Comparison of ENCODE assay signal across 8 cellular contexts in the genomic region with DNA sequence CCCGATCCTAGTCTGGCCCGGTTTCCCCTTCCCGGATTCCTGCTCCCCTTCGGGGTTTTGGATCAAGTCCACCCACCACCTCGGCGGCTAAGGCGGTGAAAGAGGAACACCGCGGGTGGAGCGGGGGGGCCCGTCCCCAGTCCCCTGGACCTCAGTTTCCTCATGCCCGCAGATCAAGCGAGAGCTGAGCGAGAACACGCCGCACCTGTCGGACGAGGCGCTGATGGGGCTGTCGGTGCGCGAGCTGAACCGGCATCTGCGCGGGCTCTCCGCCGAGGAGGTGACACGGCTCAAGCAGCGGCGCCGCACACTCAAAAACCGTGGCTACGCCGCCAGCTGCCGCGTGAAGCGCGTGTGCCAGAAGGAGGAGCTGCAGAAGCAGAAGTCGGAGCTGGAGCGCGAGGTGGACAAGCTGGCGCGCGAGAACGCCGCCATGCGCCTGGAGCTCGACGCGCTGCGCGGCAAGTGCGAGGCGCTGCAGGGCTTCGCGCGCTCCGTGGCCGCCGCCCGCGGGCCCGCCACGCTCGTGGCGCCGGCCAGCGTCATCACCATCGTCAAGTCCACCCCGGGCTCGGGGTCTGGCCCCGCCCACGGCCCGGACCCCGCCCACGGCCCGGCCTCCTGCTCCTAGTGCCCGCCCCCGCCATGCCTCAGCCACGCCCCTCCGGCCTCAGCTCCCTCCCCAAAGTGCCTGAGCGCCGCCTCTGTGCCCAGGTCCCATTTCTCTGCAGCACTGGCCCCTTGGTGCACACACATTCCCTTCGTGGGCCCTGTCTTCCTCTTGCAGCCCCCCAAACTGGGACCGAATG. TPM values are rescaled to one million over a fixed set of nuclear protein-coding genes. Genes with fewer than 3 reads are reported as not detected.
DNase-seq lines count a peak whose midpoint lies in the region; ATAC-seq and TF ChIP-seq lines count a peak whose summit lies in the region.

No MANE protein-coding gene starts in this region.

- no peak overlapping the region for H3K27ac Mint-ChIP-seq in activated CD8-positive, alpha-beta T cell treated with anti-CD3 and anti-CD28 coated beads for 36 hours
- no peak overlapping the region for H3K27ac Mint-ChIP-seq in endodermal cell
- H3K27ac Mint-ChIP-seq in naive B cell = peak overlapping the region in 2 of 6 donors; percentile 29 to 59
- no peak overlapping the region for H3K27ac Mint-ChIP-seq in stimulated activated naive CD8-positive, alpha-beta T cell treated with anti-CD3 and anti-CD28 coated beads, Interleukin-15, amount 100 ng/mL, for 72 hours

- H3K36me3 Mint-ChIP-seq in activated CD8-positive, alpha-beta T cell treated with anti-CD3 and anti-CD28 coated beads for 36 hours (ENCODE audit: low read depth) = peaks cover 20% of the 10 kb centered on the region
- peaks cover 6% of the 10 kb centered on the region for H3K36me3 Mint-ChIP-seq in endodermal cell (ENCODE audit: low read depth)
- H3K36me3 Mint-ChIP-seq in naive B cell = no peaks in the 10 kb centered on the region

- peak overlapping the region; percentile 24 for H3K4me3 Mint-ChIP-seq in activated CD8-positive, alpha-beta T cell treated with anti-CD3 and anti-CD28 coated beads for 36 hours
- peak overlapping the region; percentile 33 for H3K4me3 Mint-ChIP-seq in endodermal cell
- H3K4me3 Mint-ChIP-seq in naive B cell = peak overlapping the region in 7 of 8 donors; percentile 52 to 82 (median 70)
- peak overlapping the region; percentile 4 to 50 for H3K4me3 Mint-ChIP-seq in stimulated activated naive CD8-positive, alpha-beta T cell treated with anti-CD3 and anti-CD28 coated beads, Interleukin-15, amount 100 ng/mL, for 72 hours

- WGBS in endodermal cell (ENCODE audit: insufficient coverage in 1 of 2, insufficient read length in 1 of 2), 2 experiments = 62 to 80% methylated on average over 64 to 85 of the region's 85 CpGs

- peaks cover 37% of the 10 kb centered on the region for H3K4me1 ChIP-seq in BLaER1
- H3K4me1 ChIP-seq in endodermal cell (ENCODE audit: control insufficient read depth, insufficient read depth, low read length) = peaks cover 9% of the 10 kb centered on the region

- peaks cover 31% of the 10 kb centered on the region for H3K4me1 Mint-ChIP-seq in activated CD8-positive, alpha-beta T cell treated with anti-CD3 and anti-CD28 coated beads for 36 hours (ENCODE audit: low read depth)
- H3K4me1 Mint-ChIP-seq in endodermal cell (peaks cover 25% of the 10 kb centered on the region), naive B cell (peaks cover 10 to 14% (median 12%) of the 10 kb centered on the region in 3 donors)
- peaks cover 46% of the 10 kb centered on the region for H3K4me1 Mint-ChIP-seq in stimulated activated naive CD8-positive, alpha-beta T cell treated with anti-CD3 and anti-CD28 coated beads, Interleukin-15, amount 100 ng/mL, for 72 hours

- CTCF ChIA-PET in activated CD8-positive, alpha-beta T cell treated with anti-CD3 and anti-CD28 coated beads for 36 hours (lab: Charles Lee) = interaction anchor here (0.7 kb wide), 1 partner anchor 12 kb away, joined by 3 read pairs; a partner anchor contains a TSS

- ATAC-seq in HG03175 (IDR thresholded peaks at IDR 0.05; ENCODE audit: unreplicated experiment) = peak; percentile 60
- ATAC-seq in activated CD8-positive, alpha-beta T cell treated with anti-CD3 and anti-CD28 coated beads for 36 hours = peak; percentile 74
- ATAC-seq in naive B cell (ENCODE audit: low read depth in 2 of 2) = peak; percentile 76 to 82
- peak; percentile 59 for ATAC-seq in stimulated activated naive CD8-positive, alpha-beta T cell treated with anti-CD3 and anti-CD28 coated beads, Interleukin-15, amount 100 ng/mL, for 72 hours
- ATAC-seq in HG03521 (IDR thresholded peaks at IDR 0.05; ENCODE audit: unreplicated experiment) = no peak

- no peaks in the 10 kb centered on the region for H3K9me3 Mint-ChIP-seq in activated CD8-positive, alpha-beta T cell treated with anti-CD3 and anti-CD28 coated beads for 36 hours
- no peaks in the 10 kb centered on the region for H3K9me3 Mint-ChIP-seq in endodermal cell
- H3K9me3 Mint-ChIP-seq in naive B cell = no peaks in the 10 kb centered on the region
- no peaks in the 10 kb centered on the region for H3K9me3 Mint-ChIP-seq in stimulated activated naive CD8-positive, alpha-beta T cell treated with anti-CD3 and anti-CD28 coated beads, Interleukin-15, amount 100 ng/mL, for 72 hours

- no peaks in the 10 kb centered on the region for H3K27me3 ChIP-seq in BLaER1
- no peaks in the 10 kb centered on the region for H3K27me3 ChIP-seq in endodermal cell (ENCODE audit: control insufficient read depth, insufficient read depth, low read length, poor library complexity, severe bottlenecking)

- H3K27ac ChIP-seq in BLaER1 = no peak overlapping the region
- no peak overlapping the region for H3K27ac ChIP-seq in endodermal cell (ENCODE audit: low read depth, low read length)

- peak; percentile 73 for DNase-seq in activated CD8-positive, alpha-beta T cell treated with anti-CD3 and anti-CD28 coated beads for 36 hours
- peak; percentile 95 for DNase-seq in endodermal cell
- peak; percentile 54 for DNase-seq in naive B cell
- DNase-seq in stimulated activated naive CD8-positive, alpha-beta T cell treated with anti-CD3 and anti-CD28 coated beads, Interleukin-15, amount 100 ng/mL, for 72 hours = peak; percentile 44 to 48
- no peak for DNase-seq in NK-92 treated with Interleukin-12 subunit alpha and Interleukin-12 subunit beta, amount 100 ng/mL, for 24 hours (lab: John Stamatoyannopoulos, UW)

- peak overlapping the region; percentile 3; the same call in 1 of the 2 replicates for H3K9ac ChIP-seq in BLaER1
- H3K9ac ChIP-seq in endodermal cell (ENCODE audit: extremely low read depth, low read length, poor library complexity, severe bottlenecking) = no peak overlapping the region

- intact Hi-C loops in activated CD8-positive, alpha-beta T cell treated with anti-CD3 and anti-CD28 coated beads for 36 hours (cut with micrococcal nuclease) = no loop called here

- 0 out of 2 replicates have a peak, but pooled peaks cover 7% of the 10 kb centered on the region for H3K36me3 ChIP-seq in BLaER1
- peaks cover 4% of the 10 kb centered on the region for H3K36me3 ChIP-seq in endodermal cell (ENCODE audit: control insufficient read depth, insufficient read depth, low read length)

- no peaks in the 10 kb centered on the region for H4K20me1 ChIP-seq in BLaER1

- H3K4me3 ChIP-seq in BLaER1 (peak overlapping the region; percentile 58), endodermal cell (ENCODE audit: low read length) (no peak overlapping the region)

- peak overlapping the region; percentile 64 for H3K4me2 ChIP-seq in BLaER1

- H3K9me3 ChIP-seq in BLaER1 (no peaks in the 10 kb centered on the region), endodermal cell (ENCODE audit: control insufficient read depth, low read length) (no peaks in the 10 kb centered on the region)

- POLR2A ChIA-PET in activated CD8-positive, alpha-beta T cell treated with anti-CD3 and anti-CD28 coated beads for 36 hours (lab: Charles Lee) = interaction anchor here (0.6 to 1.6 kb wide), 3 partner anchors 13 to 121 kb away, joined by 3 to 5 read pairs (median 4); a partner anchor contains a TSS

- no peak for TF ChIP-seq CTCF in activated CD8-positive, alpha-beta T cell treated with anti-CD3 and anti-CD28 coated beads for 36 hours (IDR thresholded peaks at IDR 0.05)
- TF ChIP-seq CTCF in endodermal cell (conservative IDR thresholded peaks at IDR 0.05) = peak; percentile 23

- H3K27me3 Mint-ChIP-seq in activated CD8-positive, alpha-beta T cell treated with anti-CD3 and anti-CD28 coated beads for 36 hours = no peaks in the 10 kb centered on the region
- H3K27me3 Mint-ChIP-seq in endodermal cell (ENCODE audit: insufficient read depth) (peaks cover 23% of the 10 kb centered on the region), naive B cell (peaks cover 0 to 12% (median 0%) of the 10 kb centered on the region in 3 donors)
- H3K27me3 Mint-ChIP-seq in stimulated activated naive CD8-positive, alpha-beta T cell treated with anti-CD3 and anti-CD28 coated beads, Interleukin-15, amount 100 ng/mL, for 72 hours = no peaks in the 10 kb centered on the region

RNA-seq across cellular contexts. Expression of a gene that starts 12.7 kb away (rescaled TPM):
- total RNA-seq in activated CD8-positive, alpha-beta T cell treated with anti-CD3 and anti-CD28 coated beads for 36 hours = 10 to 100 TPM; 12.5 to 13.7 TPM
- total RNA-seq in endodermal cell = 1 to 10 TPM; 4.7 to 5.5 TPM
- 6.1 TPM for polyA plus RNA-seq in endodermal cell (2013, experiment 1 of 2)
- 5.5 TPM for polyA plus RNA-seq in endodermal cell (2013, experiment 2 of 2)
- polyA plus RNA-seq in naive B cell (ENCODE audit: low read depth in 6 of 6) = 1 to 10 TPM in 5 of 6 donors, not detected in 1; 1.0 to 2.9 (median 1.6) TPM

RNA-seq across cellular contexts. Expression of a gene that starts 32.8 kb away (rescaled TPM):
- 10 to 100 TPM; 52.4 to 53.6 TPM for total RNA-seq in activated CD8-positive, alpha-beta T cell treated with anti-CD3 and anti-CD28 coated beads for 36 hours
- total RNA-seq in endodermal cell = 10 to 100 TPM; 60.6 to 60.7 TPM
- 31.7 TPM for polyA plus RNA-seq in endodermal cell (2013, experiment 1 of 2)
- 25.3 TPM for polyA plus RNA-seq in endodermal cell (2013, experiment 2 of 2)
- polyA plus RNA-seq in naive B cell (ENCODE audit: low read depth in 6 of 6) = 1 to 10 TPM in 5 of 6 donors, not detected in 1; 2.7 to 7.6 (median 3.9) TPM

RNA-seq across cellular contexts. Expression of a gene that starts 58.4 kb away (rescaled TPM):
- 10 to 100 TPM; 15.7 to 16.8 TPM for total RNA-seq in activated CD8-positive, alpha-beta T cell treated with anti-CD3 and anti-CD28 coated beads for 36 hours
- 10 to 100 TPM; 55.4 to 57.6 TPM for total RNA-seq in endodermal cell
- 56.1 TPM for polyA plus RNA-seq in endodermal cell (2013, experiment 1 of 2)
- 47.2 TPM for polyA plus RNA-seq in endodermal cell (2013, experiment 2 of 2)
- 1 to 10 TPM in 5 of 6 donors, not detected in 1; 1.8 to 5.9 (median 4.1) TPM for polyA plus RNA-seq in naive B cell (ENCODE audit: low read depth in 6 of 6)
